ENCODE assay signal across 16 cellular contexts in genomic region chr13:84845875-84846619, GRCh38.
DNase-seq lines count a peak whose midpoint lies in the region; ATAC-seq, FAIRE-seq and TF ChIP-seq lines count a peak whose summit lies in the region.
"Had no signal": no experiment of that assay in that cellular context is flagged by ENCODE, and none has a peak within 500 bp of the region (broad histone marks: within the 10 kb centered on the region; RNA-seq: fewer than 3 reads in every experiment).

No MANE protein-coding gene starts in this region.

- H2BK15ac ChIP-seq in H1 (ENCODE audit: low read length) (no peak overlapping the region), neuronal stem cell (ENCODE audit: low read length) (no peak overlapping the region)

- no peak for TF ChIP-seq RAD21 in H1 (IDR thresholded peaks at IDR 0.05 in 1 of 2, conservative IDR thresholded peaks at IDR 0.05 in 1 of 2; ENCODE audit: low read depth in 2 of 2, low read length in 2 of 2)

- CTCF ChIA-PET in HEK293T (lab: Yijun Ruan, JAX) (no interaction called here), H1 (lab: Charles Lee; ENCODE audit: partially characterized antibody) (interaction anchor here (0.7 to 2.0 kb wide), 8 partner anchors 25 to 980 kb away, joined by 3 to 6 read pairs (median 4); partner anchors contain the start of gene SLITRK6)

- ATAC-seq in GM23338 = no peak
- ATAC-seq: CD8-positive, alpha-beta T cell had no signal

- H3K79me2 ChIP-seq in GM23338 (replicated peaks; ENCODE audit: insufficient read depth) (no peaks in the 10 kb centered on the region), H1 (ENCODE audit: control insufficient read depth in 1 of 2, insufficient read depth in 2 of 2, low read length in 2 of 2) (no peaks in the 10 kb centered on the region)

- FAIRE-seq in H1 (lab: Jason Lieb, UNC) = no peak
- FAIRE-seq: D721Med, G401.6, GM12891, H54 had no signal

- H3K4ac ChIP-seq in H1 (replicated peaks; ENCODE audit: insufficient read length, low read depth, low read length) (no peak overlapping the region), neuronal stem cell (ENCODE audit: low read length) (no peak overlapping the region)

- no peaks in the 10 kb centered on the region for H3K79me1 ChIP-seq in H1 (ENCODE audit: low read depth, low read length)
- no peaks in the 10 kb centered on the region for H3K79me1 ChIP-seq in neuronal stem cell (ENCODE audit: low read depth, low read length)

- TF ChIP-seq CTCF in GM23338 (conservative IDR thresholded peaks at IDR 0.05; ENCODE audit: low read depth in 2 of 2) (no peak), H1 (IDR thresholded peaks at IDR 0.05; ENCODE audit: control extremely low read depth in 1 of 3, insufficient read depth in 1 of 3, low read depth in 1 of 3, low read length in 3 of 3) (no peak), WERI-Rb-1 (IDR thresholded peaks at IDR 0.05; ENCODE audit: low read depth, low read length) (no peak)

- no peak overlapping the region for H4K8ac ChIP-seq in H1 (ENCODE audit: extremely low read depth, insufficient read depth, low read length)
- H4K8ac ChIP-seq in neuronal stem cell (ENCODE audit: low read depth, low read length) = no peak overlapping the region

- H2BK5ac ChIP-seq in H1 (ENCODE audit: low read depth, low read length) (no peak overlapping the region), neuronal stem cell (ENCODE audit: low read length) (no peak overlapping the region)

- H4K20me1 ChIP-seq in GM23338 (replicated peaks; ENCODE audit: insufficient read depth) (no peaks in the 10 kb centered on the region), H1 (replicated peaks in 1 of 2; ENCODE audit: control insufficient read depth in 1 of 2, insufficient read depth in 2 of 2, low read length in 2 of 2) (no peaks in the 10 kb centered on the region)

- POLR2A ChIA-PET in HEK293T (lab: Yijun Ruan, JAX) (no interaction called here), H1 (lab: Charles Lee; ENCODE audit: partially characterized antibody) (no interaction called here)

- no peak overlapping the region for H4K5ac ChIP-seq in H1 (ENCODE audit: insufficient read length, low read depth, low read length)

- H2AK5ac ChIP-seq in H1 (ENCODE audit: low read depth, low read length) (no peak overlapping the region), neuronal stem cell (ENCODE audit: low read depth, low read length) (no peak overlapping the region)

- DNase-seq in GM23338 (ENCODE audit: low spot score) (no peak), HEK293T (ENCODE audit: extremely low spot score) (no peak), H1 (ENCODE audit: low read depth in 1 of 2, low spot score in 2 of 2) (no peak), neuronal stem cell (ENCODE audit: low spot score) (no peak), WERI-Rb-1 (no peak), GM19238 (ENCODE audit: insufficient read length, low spot score) (no peak)
- DNase-seq: CD8-positive, alpha-beta T cell; COR-L47; DMS153; DMS79 treated with DMSO at 0.1 percent for 48 hours; EL had no signal

- H3K9ac ChIP-seq in H1 (replicated peaks in 1 of 4; ENCODE audit: extremely low read depth in 1 of 4, low read depth in 3 of 4, low read length in 3 of 4) = no peak overlapping the region
- H3K9ac ChIP-seq in neuronal stem cell (ENCODE audit: low read depth, low read length, poor library complexity) = no peak overlapping the region

- H2BK12ac ChIP-seq in H1 (ENCODE audit: low read depth, low read length) (no peak overlapping the region), neuronal stem cell (ENCODE audit: low read length) (no peak overlapping the region)

- no peak overlapping the region for H3K4me3 Mint-ChIP-seq in GM23338
- H3K4me3 Mint-ChIP-seq: CD14-positive monocyte; CD8-positive, alpha-beta T cell had no signal

- TF ChIP-seq EP300 in H1 (IDR thresholded peaks at IDR 0.05; ENCODE audit: borderline replicate concordance in 1 of 2, low read depth in 2 of 2, low read length in 2 of 2) = no peak

- H3K27ac Mint-ChIP-seq in GM23338 = no peak overlapping the region
- H3K27ac Mint-ChIP-seq: CD14-positive monocyte; CD8-positive, alpha-beta T cell had no signal

- no peak for TF ChIP-seq POLR2A in H1 (IDR thresholded peaks at IDR 0.05; ENCODE audit: control extremely low read depth in 1 of 2, low read depth in 2 of 2, low read length in 2 of 2)

- H3K56ac ChIP-seq in H1 (replicated peaks; ENCODE audit: insufficient read length, low read depth, low read length) = no peak overlapping the region

- no peak overlapping the region for H2BK20ac ChIP-seq in H1 (ENCODE audit: low read length)

- H3K14ac ChIP-seq in H1 (ENCODE audit: insufficient read length) (no peak overlapping the region), neuronal stem cell (ENCODE audit: low read length) (no peak overlapping the region)

- H2BK120ac ChIP-seq in H1 (replicated peaks; ENCODE audit: low read depth, low read length) (no peak overlapping the region), neuronal stem cell (ENCODE audit: low read depth, low read length) (no peak overlapping the region)

- no peak overlapping the region for H4K91ac ChIP-seq in H1 (replicated peaks; ENCODE audit: insufficient read length, low read length)
- H4K91ac ChIP-seq in neuronal stem cell (ENCODE audit: low read depth, low read length, poor library complexity) = no peak overlapping the region

- peak overlapping the region; percentile 21; the same call in 1 of the 2 replicates for H2AFZ ChIP-seq in GM23338
- no peak overlapping the region for H2AFZ ChIP-seq in H1 (ENCODE audit: low read length)
- peak overlapping the region; percentile 6 for H2AFZ ChIP-seq in neuronal stem cell (ENCODE audit: low read length)

- H3K23ac ChIP-seq in H1 (ENCODE audit: insufficient read length) (no peak overlapping the region), neuronal stem cell (ENCODE audit: low read depth, low read length, poor library complexity) (no peak overlapping the region)

- H3K4me1 Mint-ChIP-seq in GM23338 = peaks cover 3% of the 10 kb centered on the region; the same call in 2 of the 3 replicates
- H3K4me1 Mint-ChIP-seq: CD14-positive monocyte had no signal

- no peaks in the 10 kb centered on the region for H3F3A ChIP-seq in GM23338 (replicated peaks; ENCODE audit: low read depth)

- H3K27ac ChIP-seq in GM23338 (ENCODE audit: low read depth) (no peak overlapping the region), H1 (ENCODE audit: low read depth, low read length) (no peak overlapping the region), neuronal stem cell (replicated peaks; ENCODE audit: low read length) (no peak overlapping the region), WERI-Rb-1 (no peak overlapping the region)

- H3K9me3 ChIP-seq in H1 (ENCODE audit: insufficient read depth in 2 of 2, low read depth in 1 of 2, low read length in 1 of 2) (no peaks in the 10 kb centered on the region), neuronal stem cell (replicated peaks in 1 of 2; ENCODE audit: control insufficient read depth in 2 of 2, insufficient read depth in 1 of 2, low read depth in 1 of 2, low read length in 2 of 2) (peaks cover 0 to 6% of the 10 kb centered on the region in 2 donors), WERI-Rb-1 (ENCODE audit: severe bottlenecking) (no peaks in the 10 kb centered on the region)

- H3K4me1 ChIP-seq in GM23338 (ENCODE audit: insufficient read depth) = no peaks in the 10 kb centered on the region
- H3K4me1 ChIP-seq in H1 (replicated peaks in 1 of 4; ENCODE audit: control insufficient read depth in 3 of 4, insufficient read depth in 4 of 4, low read length in 3 of 4) = no peaks in the 10 kb centered on the region
- no peaks in the 10 kb centered on the region for H3K4me1 ChIP-seq in neuronal stem cell (ENCODE audit: control insufficient read depth in 2 of 2, insufficient read depth in 1 of 2, low read depth in 1 of 2, low read length in 2 of 2)

- H3K4me2 ChIP-seq in GM23338 = no peak overlapping the region
- no peak overlapping the region for H3K4me2 ChIP-seq in H1 (ENCODE audit: insufficient read depth in 1 of 2, low read depth in 2 of 2, low read length in 2 of 2)
- H3K4me2 ChIP-seq in neuronal stem cell (ENCODE audit: insufficient read depth, low read length, poor library complexity, severe bottlenecking) = no peak overlapping the region

- 88% methylated on average over 4 of the region's 4 CpGs; no CpG with 5 or more reads in 1 of the 2 experiments for WGBS in H1 (ENCODE audit: extremely low coverage in 1 of 2, insufficient coverage in 1 of 2, insufficient read length in 1 of 2, insufficient replicate concordance in 2 of 2, low coverage in 1 of 2, low lambda C conversion rate in 2 of 2, missing lambda C conversion rate in 1 of 2), 2 experiments
- no CpG with 5 or more reads among the region's 4 CpGs for WGBS in neuronal stem cell (ENCODE audit: extremely low coverage in 2 of 2, insufficient read length in 2 of 2, insufficient replicate concordance in 1 of 2), 2 donors

- H3K18ac ChIP-seq in H1 (ENCODE audit: extremely low read depth, low read length) = no peak overlapping the region
- no peak overlapping the region for H3K18ac ChIP-seq in neuronal stem cell (ENCODE audit: low read length)

- no peaks in the 10 kb centered on the region for H3K27me3 ChIP-seq in GM23338 (ENCODE audit: insufficient read depth)
- no peaks in the 10 kb centered on the region for H3K27me3 ChIP-seq in H1 (replicated peaks in 1 of 4; ENCODE audit: control insufficient read depth in 3 of 4, extremely low read depth in 1 of 4, insufficient read depth in 3 of 4, low read length in 3 of 4)
- no peaks in the 10 kb centered on the region for H3K27me3 ChIP-seq in neuronal stem cell (ENCODE audit: control insufficient read depth in 3 of 3, insufficient read depth in 3 of 3, low read depth in 1 of 3, low read length in 3 of 3)
- no peaks in the 10 kb centered on the region for H3K27me3 ChIP-seq in WERI-Rb-1 (ENCODE audit: insufficient read depth, low read depth, severe bottlenecking)

- H3K23me2 ChIP-seq in H1 (ENCODE audit: low read depth, low read length) = no peaks in the 10 kb centered on the region

- peaks cover 5% of the 10 kb centered on the region; the same call in 1 of the 3 replicates for H3K36me3 Mint-ChIP-seq in GM23338 (ENCODE audit: low read depth)
- H3K36me3 Mint-ChIP-seq: CD14-positive monocyte; CD8-positive, alpha-beta T cell had no signal

- no peaks in the 10 kb centered on the region for H3K27me3 Mint-ChIP-seq in GM23338 (ENCODE audit: insufficient read depth, low read depth, poor library complexity)

- H3K4me3 ChIP-seq in GM23338 = no peak overlapping the region
- no peak overlapping the region for H3K4me3 ChIP-seq in H1 (ENCODE audit: extremely low read depth in 1 of 4, insufficient read depth in 2 of 4, low read depth in 3 of 4, low read length in 4 of 4)
- no peak overlapping the region for H3K4me3 ChIP-seq in neuronal stem cell (ENCODE audit: low read length in 2 of 2)
- no peak overlapping the region for H3K4me3 ChIP-seq in WERI-Rb-1 (ENCODE audit: low read depth, low read length)

- no peaks in the 10 kb centered on the region for H3K36me3 ChIP-seq in GM23338 (ENCODE audit: insufficient read depth)
- no peaks in the 10 kb centered on the region for H3K36me3 ChIP-seq in H1 (ENCODE audit: control insufficient read depth in 2 of 4, insufficient read depth in 4 of 4, low read length in 3 of 4)
- no peaks in the 10 kb centered on the region for H3K36me3 ChIP-seq in neuronal stem cell (replicated peaks in 1 of 2; ENCODE audit: control insufficient read depth in 2 of 2, insufficient read depth in 2 of 2, low read length in 2 of 2)
- no peaks in the 10 kb centered on the region for H3K36me3 ChIP-seq in WERI-Rb-1

- no peaks in the 10 kb centered on the region for H3K9me2 ChIP-seq in GM23338 (ENCODE audit: insufficient read depth)

- peaks cover 10% of the 10 kb centered on the region; the same call in 2 of the 3 replicates for H3K9me3 Mint-ChIP-seq in GM23338
- H3K9me3 Mint-ChIP-seq: CD8-positive, alpha-beta T cell had no signal
